In the genomic region with DNA sequence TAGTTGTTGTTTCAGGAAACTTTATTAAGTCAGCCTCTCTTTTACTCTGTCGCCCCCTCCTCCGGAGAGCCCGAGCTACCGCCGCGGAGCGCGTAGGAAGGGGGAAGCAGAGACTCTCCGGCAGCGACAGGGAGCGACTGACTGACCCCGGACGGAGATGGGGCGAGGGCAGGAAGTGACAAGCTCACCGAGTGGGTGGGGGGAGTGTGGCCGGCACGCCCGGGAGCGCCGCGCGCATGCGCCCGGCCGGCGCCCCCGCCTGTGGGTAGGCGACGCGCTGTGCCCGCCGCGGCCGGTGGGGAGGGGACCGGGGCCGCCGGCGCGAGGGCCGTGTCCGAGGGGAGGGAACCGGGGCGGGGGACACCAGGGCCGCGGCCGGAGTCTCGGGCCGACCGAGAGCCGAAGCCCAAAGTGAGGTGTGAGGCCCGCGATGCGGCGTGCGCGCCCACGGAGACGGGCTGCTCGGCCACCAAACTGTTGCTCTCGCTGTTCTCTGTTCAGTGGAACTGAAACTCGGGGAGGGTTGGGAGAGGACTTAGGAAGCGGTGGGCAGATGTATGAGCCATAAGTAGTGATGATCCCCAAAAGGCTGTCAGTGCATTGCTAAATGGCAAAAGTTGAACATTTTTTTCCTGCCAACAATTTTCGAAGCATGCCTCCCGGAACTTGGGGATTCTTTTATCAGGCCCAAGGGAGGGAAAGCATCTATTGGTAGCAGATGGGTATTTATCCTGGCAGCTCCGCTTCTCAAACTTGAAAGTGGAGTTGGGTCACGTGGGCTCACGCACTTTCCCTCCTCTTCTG, we compare ENCODE assay signal across 1 cellular context.
TF ChIP-seq lines count a peak whose summit lies in the region.

A gene with protein sequence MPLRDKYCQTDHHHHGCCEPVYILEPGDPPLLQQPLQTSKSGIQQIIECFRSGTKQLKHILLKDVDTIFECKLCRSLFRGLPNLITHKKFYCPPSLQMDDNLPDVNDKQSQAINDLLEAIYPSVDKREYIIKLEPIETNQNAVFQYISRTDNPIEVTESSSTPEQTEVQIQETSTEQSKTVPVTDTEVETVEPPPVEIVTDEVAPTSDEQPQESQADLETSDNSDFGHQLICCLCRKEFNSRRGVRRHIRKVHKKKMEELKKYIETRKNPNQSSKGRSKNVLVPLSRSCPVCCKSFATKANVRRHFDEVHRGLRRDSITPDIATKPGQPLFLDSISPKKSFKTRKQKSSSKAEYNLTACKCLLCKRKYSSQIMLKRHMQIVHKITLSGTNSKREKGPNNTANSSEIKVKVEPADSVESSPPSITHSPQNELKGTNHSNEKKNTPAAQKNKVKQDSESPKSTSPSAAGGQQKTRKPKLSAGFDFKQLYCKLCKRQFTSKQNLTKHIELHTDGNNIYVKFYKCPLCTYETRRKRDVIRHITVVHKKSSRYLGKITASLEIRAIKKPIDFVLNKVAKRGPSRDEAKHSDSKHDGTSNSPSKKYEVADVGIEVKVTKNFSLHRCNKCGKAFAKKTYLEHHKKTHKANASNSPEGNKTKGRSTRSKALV (minus strand): TSS at position 143 of the 804 bp plus-strand sequence. CDS start 1,151 bp downstream, outside the sequence.

TF ChIP-seq in HepG2, 621 proteins besides CTCF, POLR2A, EP300 and RAD21 (continued from another document and continues in another):
- TF ChIP-seq, protein P1, sequence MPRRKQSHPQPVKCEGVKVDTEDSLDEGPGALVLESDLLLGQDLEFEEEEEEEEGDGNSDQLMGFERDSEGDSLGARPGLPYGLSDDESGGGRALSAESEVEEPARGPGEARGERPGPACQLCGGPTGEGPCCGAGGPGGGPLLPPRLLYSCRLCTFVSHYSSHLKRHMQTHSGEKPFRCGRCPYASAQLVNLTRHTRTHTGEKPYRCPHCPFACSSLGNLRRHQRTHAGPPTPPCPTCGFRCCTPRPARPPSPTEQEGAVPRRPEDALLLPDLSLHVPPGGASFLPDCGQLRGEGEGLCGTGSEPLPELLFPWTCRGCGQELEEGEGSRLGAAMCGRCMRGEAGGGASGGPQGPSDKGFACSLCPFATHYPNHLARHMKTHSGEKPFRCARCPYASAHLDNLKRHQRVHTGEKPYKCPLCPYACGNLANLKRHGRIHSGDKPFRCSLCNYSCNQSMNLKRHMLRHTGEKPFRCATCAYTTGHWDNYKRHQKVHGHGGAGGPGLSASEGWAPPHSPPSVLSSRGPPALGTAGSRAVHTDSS (CRISPR knock-in tag; conservative IDR thresholded peaks at IDR 0.05), result no peak
- TF ChIP-seq PRPF4 (IDR thresholded peaks at IDR 0.05; ENCODE audit: low read depth, low read length, poor library complexity, severe bottlenecking) (no peak), ZBTB46 (CRISPR knock-in tag; IDR thresholded peaks at IDR 0.05; ENCODE audit: borderline replicate concordance) (no peak), HNRNPK (IDR thresholded peaks at IDR 0.05; ENCODE audit: low read depth, low read length, poor library complexity, severe bottlenecking) (no peak), ZMYM4 (CRISPR knock-in tag; IDR thresholded peaks at IDR 0.05) (no peak), GTF3A (CRISPR knock-in tag; conservative IDR thresholded peaks at IDR 0.05) (no peak), SP1 (IDR thresholded peaks at IDR 0.05) (no peak), SP1 (CRISPR knock-in tag; IDR thresholded peaks at IDR 0.05) (no peak), ZSCAN22 (CRISPR knock-in tag; IDR thresholded peaks at IDR 0.05) (no peak), ZNF777 (CRISPR knock-in tag; IDR thresholded peaks at IDR 0.05) (peak; percentile 63; the same call in 1 of the 2 replicates), KDM3A (CRISPR knock-in tag; IDR thresholded peaks at IDR 0.05; ENCODE audit: low read depth) (0 out of 2 replicates have a peak, but pooled peaks have one; percentile 10), KLF12 (CRISPR knock-in tag; IDR thresholded peaks at IDR 0.05; ENCODE audit: borderline replicate concordance) (no peak), MBD4 (IDR thresholded peaks at IDR 0.05; ENCODE audit: borderline replicate concordance, low read length) (no peak), MXD1 (CRISPR knock-in tag; IDR thresholded peaks at IDR 0.05) (peak; percentile 23; the same call in 1 of the 2 replicates), ZNF720 (CRISPR knock-in tag; IDR thresholded peaks at IDR 0.05) (no peak), ARNT (IDR thresholded peaks at IDR 0.05) (no peak), CAMTA2 (CRISPR knock-in tag; IDR thresholded peaks at IDR 0.05; ENCODE audit: borderline replicate concordance) (no peak), ZNF652 (CRISPR knock-in tag; IDR thresholded peaks at IDR 0.05; ENCODE audit: borderline replicate concordance, low read depth) (no peak), ZNF547 (CRISPR knock-in tag; IDR thresholded peaks at IDR 0.05) (peak; percentile 9; the same call in 1 of the 2 replicates), HMG20B (CRISPR knock-in tag; conservative IDR thresholded peaks at IDR 0.05) (no peak), STAT5B (CRISPR knock-in tag; IDR thresholded peaks at IDR 0.05) (no peak), PRMT3 (CRISPR knock-in tag; IDR thresholded peaks at IDR 0.05; ENCODE audit: borderline replicate concordance, low read depth) (no peak; the same call in 1 of the 2 replicates), ZNF230 (CRISPR knock-in tag; IDR thresholded peaks at IDR 0.05) (no peak), ZXDC (CRISPR knock-in tag; IDR thresholded peaks at IDR 0.05) (0 out of 2 replicates have a peak, but pooled peaks have one; percentile 43), ZNF550 (CRISPR knock-in tag; IDR thresholded peaks at IDR 0.05; ENCODE audit: borderline replicate concordance) (no peak), ZNF264 (CRISPR knock-in tag; IDR thresholded peaks at IDR 0.05) (0 out of 2 replicates have a peak, but pooled peaks have one; percentile 6), SCMH1 (CRISPR knock-in tag; IDR thresholded peaks at IDR 0.05; ENCODE audit: borderline replicate concordance) (no peak), HNRNPL (IDR thresholded peaks at IDR 0.05; ENCODE audit: low read depth, low read length) (no peak), YEATS2 (CRISPR knock-in tag; IDR thresholded peaks at IDR 0.05; ENCODE audit: borderline replicate concordance) (peak; percentile 56; the same call in 1 of the 2 replicates), ZNF101 (CRISPR knock-in tag; IDR thresholded peaks at IDR 0.05; ENCODE audit: borderline replicate concordance, low read depth) (no peak), ZNF282 (IDR thresholded peaks at IDR 0.05; ENCODE audit: partially characterized antibody) (no peak), ZNF713 (CRISPR knock-in tag; IDR thresholded peaks at IDR 0.05) (no peak), SIN3B (IDR thresholded peaks at IDR 0.05; ENCODE audit: low read length) (0 out of 2 replicates have a peak, but pooled peaks have one; percentile 44), TRIM24 (CRISPR knock-in tag; IDR thresholded peaks at IDR 0.05) (no peak), ZNF207 (IDR thresholded peaks at IDR 0.05; ENCODE audit: borderline replicate concordance) (no peak), RNF2 (conservative IDR thresholded peaks at IDR 0.05; ENCODE audit: low read depth) (no peak), ZSCAN29 (CRISPR knock-in tag; conservative IDR thresholded peaks at IDR 0.05) (no peak), ZNF251 (CRISPR knock-in tag; IDR thresholded peaks at IDR 0.05) (no peak), ZNF431 (CRISPR knock-in tag; IDR thresholded peaks at IDR 0.05; ENCODE audit: borderline replicate concordance, low read depth) (no peak; the same call in 1 of the 2 replicates), SP2 (CRISPR knock-in tag; IDR thresholded peaks at IDR 0.05) (0 out of 2 replicates have a peak, but pooled peaks have one; percentile 56), ZNF335 (CRISPR knock-in tag; IDR thresholded peaks at IDR 0.05) (0 out of 2 replicates have a peak, but pooled peaks have one; percentile 19), KMT2B (CRISPR knock-in tag; IDR thresholded peaks at IDR 0.05) (peak; percentile 87), RCOR2 (CRISPR knock-in tag; IDR thresholded peaks at IDR 0.05) (no peak), MYC (CRISPR knock-in tag; IDR thresholded peaks at IDR 0.05; ENCODE audit: borderline replicate concordance) (peak; percentile 44; the same call in 1 of the 2 replicates), PATZ1 (CRISPR knock-in tag; IDR thresholded peaks at IDR 0.05) (peak; percentile 79), THAP7 (CRISPR knock-in tag; IDR thresholded peaks at IDR 0.05) (0 out of 2 replicates have a peak, but pooled peaks have one; percentile 38), KLF13 (CRISPR knock-in tag; IDR thresholded peaks at IDR 0.05) (no peak), CENPX (CRISPR knock-in tag; IDR thresholded peaks at IDR 0.05) (no peak), ZNF781 (CRISPR knock-in tag; IDR thresholded peaks at IDR 0.05; ENCODE audit: borderline replicate concordance, not compliant biosample characterization) (no peak), XRCC5 (optimal IDR thresholded peaks at IDR 0.05; ENCODE audit: low read length) (peak; percentile 58), ZNF674 (CRISPR knock-in tag; IDR thresholded peaks at IDR 0.05; ENCODE audit: low read depth) (no peak), TSC22D2 (CRISPR knock-in tag; IDR thresholded peaks at IDR 0.05; ENCODE audit: borderline replicate concordance) (no peak), PCBP1 (IDR thresholded peaks at IDR 0.05; ENCODE audit: borderline replicate concordance, low read depth, low read length) (no peak), SAP130 (CRISPR knock-in tag; IDR thresholded peaks at IDR 0.05; ENCODE audit: low read depth) (peak; percentile 70; the same call in 1 of the 2 replicates)
- TF ChIP-seq, protein P2, sequence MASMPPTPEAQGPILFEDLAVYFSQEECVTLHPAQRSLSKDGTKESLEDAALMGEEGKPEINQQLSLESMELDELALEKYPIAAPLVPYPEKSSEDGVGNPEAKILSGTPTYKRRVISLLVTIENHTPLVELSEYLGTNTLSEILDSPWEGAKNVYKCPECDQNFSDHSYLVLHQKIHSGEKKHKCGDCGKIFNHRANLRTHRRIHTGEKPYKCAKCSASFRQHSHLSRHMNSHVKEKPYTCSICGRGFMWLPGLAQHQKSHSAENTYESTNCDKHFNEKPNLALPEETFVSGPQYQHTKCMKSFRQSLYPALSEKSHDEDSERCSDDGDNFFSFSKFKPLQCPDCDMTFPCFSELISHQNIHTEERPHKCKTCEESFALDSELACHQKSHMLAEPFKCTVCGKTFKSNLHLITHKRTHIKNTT (CRISPR knock-in tag; IDR thresholded peaks at IDR 0.05), result no peak
- TF ChIP-seq, protein P3, sequence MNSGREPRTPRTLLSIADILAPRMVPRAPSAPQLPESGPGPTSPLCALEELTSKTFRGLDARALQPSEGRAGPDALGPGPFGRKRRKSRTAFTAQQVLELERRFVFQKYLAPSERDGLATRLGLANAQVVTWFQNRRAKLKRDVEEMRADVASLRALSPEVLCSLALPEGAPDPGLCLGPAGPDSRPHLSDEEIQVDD (CRISPR knock-in tag; IDR thresholded peaks at IDR 0.05; ENCODE audit: borderline replicate concordance), result 0 out of 2 replicates have a peak, but pooled peaks have one; percentile 53
